Comparison of ENCODE assay signal across 8 cellular contexts in genomic region chr7:143836622-143837021, GRCh38.
DNase-seq lines count a peak whose midpoint lies in the region; ATAC-seq and TF ChIP-seq lines count a peak whose summit lies in the region.
"Not testable (repeated sequence)": the region's sequence is repeated elsewhere in the genome, so short reads cannot be mapped to it uniquely, and the experiment has no call there.

No MANE protein-coding gene starts in this region.

- not testable (repeated sequence) for TF ChIP-seq CTCF in CD14-positive monocyte (IDR thresholded peaks at IDR 0.05); coronary artery (IDR thresholded peaks at IDR 0.05)

- peak; percentile 88 for DNase-seq in CD14-positive monocyte (ENCODE audit: low spot score)
- peak; percentile 27 for DNase-seq in NK-92 (lab: John Stamatoyannopoulos, UW; ENCODE audit: unreplicated experiment)
- peak; percentile 77 to 85 for DNase-seq in activated CD8-positive, alpha-beta memory T cell treated with anti-CD3 and anti-CD28 coated beads for 1 hour (ENCODE audit: extremely low read depth in 1 of 2, low read depth in 1 of 2)
- DNase-seq in coronary artery (ENCODE audit: low spot score) = not testable (repeated sequence)
- peak; percentile 84 for DNase-seq in stimulated activated CD8-positive, alpha-beta memory T cell treated with anti-CD3 and anti-CD28 coated beads, Interleukin-12 subunit alpha, Interleukin-12 subunit beta, amount 100 ng/mL, for 1 hour (ENCODE audit: low read depth)

- H3K4me3 Mint-ChIP-seq in CD14-positive monocyte = peak overlapping the region; percentile 78 to 79

- H3K9me3 Mint-ChIP-seq in CD14-positive monocyte = not testable (repeated sequence)

- H3K4me3 ChIP-seq in coronary artery (peak overlapping the region; percentile 71), mononuclear cell (ENCODE audit: low read length) (peak overlapping the region; percentile 33)

- not testable (repeated sequence) for H3K4me1 Mint-ChIP-seq in CD14-positive monocyte

- intact Hi-C loops in CD14-positive monocyte (cut with micrococcal nuclease) = not testable (repeated sequence)

- H3K27ac Mint-ChIP-seq in CD14-positive monocyte = peak overlapping the region in 4 of 7 donors; percentile 32 to 63 (median 47)

- peak overlapping the region in 1 of 2 donors; percentile 77 for H3K27ac ChIP-seq in coronary artery

- H3K4me1 ChIP-seq in mononuclear cell (ENCODE audit: insufficient read depth, low read length) = not testable (repeated sequence)

- not testable (repeated sequence) for H3K27me3 Mint-ChIP-seq in CD14-positive monocyte (ENCODE audit: low read depth in 3 of 3)

- H3K27me3 ChIP-seq in mononuclear cell (ENCODE audit: insufficient read depth, low read length) = not testable (repeated sequence)

- H3K36me3 Mint-ChIP-seq in CD14-positive monocyte = not testable (repeated sequence)

- H3K9me3 ChIP-seq in mononuclear cell (ENCODE audit: low read depth, low read length) = not testable (repeated sequence)

- ATAC-seq in GM21390 (IDR thresholded peaks at IDR 0.05; ENCODE audit: unreplicated experiment) (peak; percentile 75), HG03457 (IDR thresholded peaks at IDR 0.05; ENCODE audit: unreplicated experiment) (peak; percentile 84)
